35 cellular contexts compared by ENCODE assay signal in the genomic region with DNA sequence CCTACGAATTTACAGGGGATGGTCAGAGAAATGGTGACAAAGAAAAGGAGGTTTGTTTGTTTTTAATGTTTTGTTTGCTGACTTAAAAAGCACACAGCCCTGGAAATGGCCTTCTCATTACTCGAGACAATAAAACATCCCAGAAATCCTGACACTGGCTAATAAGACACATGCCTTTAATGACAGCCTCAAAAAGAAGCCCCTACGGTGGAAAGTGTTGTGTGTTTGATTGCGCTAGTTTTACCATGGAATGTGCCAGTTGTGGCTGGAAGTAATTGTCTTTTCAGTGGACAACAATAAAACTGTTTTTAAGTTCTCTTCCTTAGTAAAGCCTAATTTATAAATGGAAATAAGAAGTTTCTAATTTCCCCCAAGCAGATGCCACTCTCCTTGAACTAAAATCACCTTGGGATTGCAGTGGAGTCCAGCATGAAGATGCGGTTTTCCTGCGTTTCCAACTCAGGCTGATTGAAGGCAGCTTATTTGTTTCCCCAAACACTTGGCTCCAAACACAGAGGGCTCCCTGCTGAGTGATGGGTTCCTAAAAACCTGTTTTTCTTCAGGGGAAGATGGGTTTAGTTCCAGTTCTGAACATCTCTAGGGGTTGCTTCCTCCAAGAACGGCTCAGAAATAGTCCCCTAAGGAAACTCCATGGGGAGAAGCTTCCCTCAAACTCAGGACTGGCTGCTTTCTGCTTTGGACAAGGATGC. TPM values are rescaled to one million over a fixed set of nuclear protein-coding genes. Genes with fewer than 3 reads are reported as not detected.
DNase-seq lines count a peak whose midpoint lies in the region; ATAC-seq and TF ChIP-seq lines count a peak whose summit lies in the region.
"Had no signal": no experiment of that assay in that cellular context is flagged by ENCODE, and none has a peak within 500 bp of the region (broad histone marks: within the 10 kb centered on the region; RNA-seq: fewer than 3 reads in every experiment).

No MANE protein-coding gene starts in this region.

- no peak for ATAC-seq in GM21423 (IDR thresholded peaks at IDR 0.05; ENCODE audit: unreplicated experiment)
- ATAC-seq: A549, left ventricle myocardium superior had no signal

- DNase-seq in activated T-cell treated with anti-CD3 and anti-CD28 coated beads, Interleukin-2, amount 50 U/mL, for 24 hours, result no peak
- no peak for DNase-seq in activated T-cell treated with anti-CD3 and anti-CD28 coated beads, Interleukin-2, amount 50 U/mL, for 1 hour
- DNase-seq in NCI-H69 (lab: John Stamatoyannopoulos, UW) (peak; percentile 23), nephron progenitor cell (no peak), MG63 (no peak), NCI-H2029 treated with DMSO at 0.1 percent for 48 hours (lab: John Stamatoyannopoulos, UW) (no peak)
- no peak for DNase-seq in effector memory CD4-positive, alpha-beta T cell
- DNase-seq: activated CD4-positive, CD25-positive, alpha-beta regulatory T cell treated with anti-CD3 and anti-CD28 coated beads, Interleukin-2, amount 50 U/mL, for 72 hours; AML-193; cerebellar nuclear complex; COR-L47; DMS53; GF-D8; H9; islet precursor cell; left ventricle myocardium superior; midbrain; NCI-H1105; NCI-H1930; NCI-H226; NCI-H748 treated with DMSO at 0.1 percent for 48 hours; spleen; stimulated activated CD4-positive, alpha-beta T cell treated with anti-CD3 and anti-CD28 coated beads, Interleukin-4, amount 100 ng/mL, for 1 hour; substantia nigra had no signal

- no peak overlapping the region for H3K4me3 ChIP-seq in effector memory CD4-positive, alpha-beta T cell (ENCODE audit: insufficient read depth, low read depth, low read length, poor library complexity, severe bottlenecking)
- H3K4me3 ChIP-seq in MG63, result no peak overlapping the region
- H3K4me3 ChIP-seq: A549, right atrium auricular region, spleen had no signal

- H3K27ac Mint-ChIP-seq in activated T-cell treated with anti-CD3 and anti-CD28 coated beads, Interleukin-2, amount 50 U/mL, for 24 hours, result peak overlapping the region; percentile 87
- peak overlapping the region; percentile 68 for H3K27ac Mint-ChIP-seq in nephron progenitor cell
- H3K27ac Mint-ChIP-seq: H9, type B pancreatic cell had no signal

- no peak for TF ChIP-seq CTCF in nephron progenitor cell (IDR thresholded peaks at IDR 0.05)

- no peaks in the 10 kb centered on the region for H3K27me3 Mint-ChIP-seq in activated T-cell treated with anti-CD3 and anti-CD28 coated beads, Interleukin-2, amount 50 U/mL, for 24 hours
- H3K27me3 Mint-ChIP-seq in nephron progenitor cell (ENCODE audit: low read depth, poor library complexity), result no peaks in the 10 kb centered on the region

- H3K4me3 Mint-ChIP-seq in activated T-cell treated with anti-CD3 and anti-CD28 coated beads, Interleukin-2, amount 50 U/mL, for 24 hours, result no peak overlapping the region
- H3K4me3 Mint-ChIP-seq in nephron progenitor cell, result peak overlapping the region; percentile 7
- H3K4me3 Mint-ChIP-seq: activated T-helper 1 cell treated with anti-CD3 and anti-CD28 coated beads, Interleukin-12 subunit alpha, Interleukin-12 subunit beta, Interleukin-2, Interleukin-4 antibody, amounts not matched to agents 30 ng/mL and 10 ng/mL and 1 ng/mL, durations not matched to agents 14 hours and 24 hours and 36 hours; H9; nephron; type B pancreatic cell had no signal

- H3K36me3 ChIP-seq in effector memory CD4-positive, alpha-beta T cell (ENCODE audit: control insufficient read depth, insufficient read depth, low read length), result peaks cover 14% of the 10 kb centered on the region
- H3K36me3 ChIP-seq in MG63, result no peaks in the 10 kb centered on the region
- H3K36me3 ChIP-seq: right atrium auricular region, spleen had no signal

- H3K27ac ChIP-seq in effector memory CD4-positive, alpha-beta T cell (ENCODE audit: insufficient read depth, low read length, poor library complexity, severe bottlenecking), result peak overlapping the region; percentile 24
- H3K27ac ChIP-seq: A549, parathyroid adenoma, right atrium auricular region had no signal

- H3K4me1 ChIP-seq in effector memory CD4-positive, alpha-beta T cell (ENCODE audit: control insufficient read depth, insufficient read depth, low read length, poor library complexity, severe bottlenecking), result peaks cover 27% of the 10 kb centered on the region
- H3K4me1 ChIP-seq: parathyroid adenoma, right atrium auricular region had no signal

- peaks cover 88% of the 10 kb centered on the region for H3K4me1 Mint-ChIP-seq in activated T-cell treated with anti-CD3 and anti-CD28 coated beads, Interleukin-2, amount 50 U/mL, for 24 hours (ENCODE audit: low read depth)
- peaks cover 68% of the 10 kb centered on the region for H3K4me1 Mint-ChIP-seq in nephron progenitor cell

- H3K36me3 Mint-ChIP-seq in activated T-cell treated with anti-CD3 and anti-CD28 coated beads, Interleukin-2, amount 50 U/mL, for 24 hours (ENCODE audit: low read depth), result peaks cover 87% of the 10 kb centered on the region
- no peaks in the 10 kb centered on the region for H3K36me3 Mint-ChIP-seq in nephron progenitor cell (ENCODE audit: low read depth)
- H3K36me3 Mint-ChIP-seq: type B pancreatic cell had no signal

- H3K9me3 ChIP-seq in effector memory CD4-positive, alpha-beta T cell (ENCODE audit: control insufficient read depth, low read length), result no peaks in the 10 kb centered on the region
- no peaks in the 10 kb centered on the region for H3K9me3 ChIP-seq in MG63
- H3K9me3 ChIP-seq: A549, right atrium auricular region, spleen had no signal

- no peaks in the 10 kb centered on the region for H3K9me3 Mint-ChIP-seq in activated T-cell treated with anti-CD3 and anti-CD28 coated beads, Interleukin-2, amount 50 U/mL, for 24 hours
- H3K9me3 Mint-ChIP-seq in nephron progenitor cell, result no peaks in the 10 kb centered on the region
- H3K9me3 Mint-ChIP-seq: activated T-helper 1 cell treated with anti-CD3 and anti-CD28 coated beads, Interleukin-12 subunit alpha, Interleukin-12 subunit beta, Interleukin-2, Interleukin-4 antibody, amounts not matched to agents 30 ng/mL and 10 ng/mL and 1 ng/mL, durations not matched to agents 14 hours and 24 hours and 36 hours; H9; nephron; type B pancreatic cell had no signal

- H3K27me3 ChIP-seq in effector memory CD4-positive, alpha-beta T cell (replicated peaks; ENCODE audit: control insufficient read depth, insufficient read depth, low read length, poor library complexity, severe bottlenecking), result no peaks in the 10 kb centered on the region
- no peaks in the 10 kb centered on the region for H3K27me3 ChIP-seq in MG63
- H3K27me3 ChIP-seq: right atrium auricular region, spleen had no signal

RNA-seq across cellular contexts. Expression of a gene that starts 54.3 kb away (rescaled TPM):
- 2.5 TPM in 1 of 2 replicates, not detected in the other for total RNA-seq in MG63 (2014; rRNA removed; shearing (Covaris generic); ENCODE audit: low replicate concordance)
- total RNA-seq: endothelial cell of umbilical vein, glomerular endothelial cell, M059J, RPMI7951 had no signal
